In the genomic region with DNA sequence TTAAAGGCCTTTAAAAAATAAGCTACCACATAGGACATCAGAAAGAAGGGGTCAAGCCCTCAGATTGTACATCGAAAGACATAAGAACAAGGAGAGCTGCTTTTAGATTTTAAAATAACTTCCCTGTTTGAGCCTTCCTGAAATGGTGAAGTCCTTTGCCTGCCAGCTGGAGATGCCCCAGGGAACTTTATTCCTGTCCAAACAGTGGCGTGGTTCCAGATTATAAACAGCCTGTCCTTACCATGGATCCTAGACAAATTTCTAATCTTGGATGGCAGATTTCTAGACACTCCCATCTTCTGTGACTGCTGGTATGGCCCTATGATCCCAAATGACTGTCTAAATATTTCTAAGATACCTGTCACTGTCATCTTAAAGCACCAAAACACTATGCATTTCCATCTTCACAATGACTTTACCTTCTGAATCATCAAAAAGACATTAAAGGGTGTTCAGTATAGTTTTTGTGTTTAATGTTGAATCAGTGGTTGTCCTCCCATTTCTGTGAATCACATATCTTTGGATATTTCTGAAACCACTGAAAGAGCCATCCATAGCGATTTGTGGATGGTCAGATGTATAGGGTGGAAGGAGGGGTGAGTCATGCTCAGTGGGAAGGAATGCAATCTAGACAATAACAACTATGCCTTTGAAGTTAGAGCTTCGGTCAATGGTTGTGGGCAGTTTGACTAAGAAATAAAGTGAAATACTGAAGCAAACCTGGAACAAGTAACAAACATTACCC, we compare ENCODE assay signal across 11 cellular contexts. TPM values are rescaled to one million over a fixed set of nuclear protein-coding genes. Genes with fewer than 3 reads are reported as not detected.
A peak's percentile ranks its signal among the peaks of the same experiment; 100 is the strongest.
DNase-seq lines count a peak whose midpoint lies in the region; ATAC-seq and TF ChIP-seq lines count a peak whose summit lies in the region.
"Had no signal": no experiment of that assay in that cellular context is flagged by ENCODE, and none has a peak within 500 bp of the region (broad histone marks: within the 10 kb centered on the region; RNA-seq: fewer than 3 reads in every experiment).

No MANE protein-coding gene starts in this region.

- intact Hi-C loops in esophagus muscularis mucosa (cut with DNase I), result no loop called here

- H3K36me3 ChIP-seq in GM23248 (ENCODE audit: low read depth) (no peaks in the 10 kb centered on the region), esophagus muscularis mucosa (no peaks in the 10 kb centered on the region), muscle layer of colon (ENCODE audit: insufficient read depth, low read length) (no peaks in the 10 kb centered on the region)

- WGBS in GM23248 (ENCODE audit: low coverage in 1 of 2, low lambda C conversion rate in 2 of 2, missing lambda C conversion rate in 2 of 2), 2 experiments, result 36 to 42% methylated on average over 4 of the region's 4 CpGs
- WGBS in esophagus muscularis mucosa, result 36% methylated on average over 4 of the region's 4 CpGs

- H3K9ac ChIP-seq in GM23248 (no peak overlapping the region), muscle layer of colon (ENCODE audit: low read length) (no peak overlapping the region)

- no peak overlapping the region for H2AFZ ChIP-seq in GM23248

- no peak for TF ChIP-seq CTCF in esophagus muscularis mucosa (IDR thresholded peaks at IDR 0.05)

- no peaks in the 10 kb centered on the region for H3K9me3 ChIP-seq in GM23248 (ENCODE audit: low read depth)
- H3K9me3 ChIP-seq in esophagus muscularis mucosa, result no peaks in the 10 kb centered on the region
- no peaks in the 10 kb centered on the region for H3K9me3 ChIP-seq in muscle layer of colon (ENCODE audit: low read length)

- H3K27ac ChIP-seq in GM23248 (no peak overlapping the region), esophagus muscularis mucosa (replicated peaks in 1 of 4) (peak overlapping the region; percentile 60 to 76 (median 69)), muscle layer of colon (ENCODE audit: low read depth, low read length) (peak overlapping the region; percentile 37)

- ATAC-seq in GM18870 (IDR thresholded peaks at IDR 0.05; ENCODE audit: unreplicated experiment), result no peak
- ATAC-seq: sciatic nerve had no signal

- H3K4me3 ChIP-seq in GM23248, result no peak overlapping the region
- H3K4me3 ChIP-seq in esophagus muscularis mucosa, result no peak overlapping the region
- H3K4me3 ChIP-seq in muscle layer of colon (ENCODE audit: low read depth in 1 of 2, low read length in 2 of 2), result peak overlapping the region in 1 of 2 donors; percentile 13

- H3K4me1 ChIP-seq in GM23248 (ENCODE audit: insufficient read depth) (no peaks in the 10 kb centered on the region), esophagus muscularis mucosa (peaks cover 16 to 48% (median 38%) of the 10 kb centered on the region in 4 donors), muscle layer of colon (ENCODE audit: insufficient read depth, low read length) (peaks cover 53% of the 10 kb centered on the region)

- in situ Hi-C loops in GM23248 (cut with MboI), result no loop called here

- peaks cover 11% of the 10 kb centered on the region; the same call in 1 of the 2 replicates for H3F3A ChIP-seq in GM23248 (ENCODE audit: insufficient read depth)

- H4K20me1 ChIP-seq in GM23248 (ENCODE audit: insufficient read depth), result no peaks in the 10 kb centered on the region

- peak; percentile 24 for DNase-seq in GM23248
- DNase-seq in OCI-M1 (lab: John Stamatoyannopoulos, UW), result peak; percentile 6
- peak; percentile 42 for DNase-seq in esophagus muscularis mucosa (ENCODE audit: extremely low spot score)
- no peak for DNase-seq in DMS114 treated with DMSO at 0.1 percent for 48 hours (lab: John Stamatoyannopoulos, UW; ENCODE audit: unreplicated experiment)
- no peak for DNase-seq in COLO668 (lab: John Stamatoyannopoulos, UW; ENCODE audit: unreplicated experiment)
- no peak for DNase-seq in SKM-1 treated with dmso at 0.1 percent for 144 hours (lab: John Stamatoyannopoulos, UW; ENCODE audit: unreplicated experiment)
- DNase-seq: activated CD4-positive, alpha-beta T cell treated with anti-CD3 and anti-CD28 coated beads, Interleukin-2, amount 50 U/mL, for 4 hours; NCI-H1092 had no signal

- no peak for TF ChIP-seq EP300 in esophagus muscularis mucosa (IDR thresholded peaks at IDR 0.05)

- no peak overlapping the region for H3K4me2 ChIP-seq in GM23248 (ENCODE audit: unreplicated experiment)

- no peaks in the 10 kb centered on the region for H3K9me2 ChIP-seq in GM23248 (ENCODE audit: insufficient read depth)

- H3K27me3 ChIP-seq in GM23248 (replicated peaks; ENCODE audit: insufficient read depth) (peaks cover 35% of the 10 kb centered on the region), esophagus muscularis mucosa (no peaks in the 10 kb centered on the region), muscle layer of colon (ENCODE audit: control insufficient read depth in 1 of 2, insufficient read depth in 2 of 2, low read length in 2 of 2) (no peaks in the 10 kb centered on the region)

- no peaks in the 10 kb centered on the region for H3K79me2 ChIP-seq in GM23248 (ENCODE audit: insufficient read depth)

- TF ChIP-seq POLR2A in esophagus muscularis mucosa (IDR thresholded peaks at IDR 0.05; ENCODE audit: low read depth), result no peak

RNA-seq across cellular contexts. Expression of a gene that starts 23.2 kb away (rescaled TPM):
- total RNA-seq in GM23248 (2014; rRNA removed; shearing (Covaris generic)), result not detected in 2 replicates
- polyA plus RNA-seq in GM23248 (2016; fragmentation: Nextera tagmentation; extraction: Ambion mirVana), result not detected in 2 replicates
- total RNA-seq in esophagus muscularis mucosa, result 10 to 100 TPM in 2 of 4 donors, 1 to 10 TPM in 2; 5.3 to 13.7 (median 9.4) TPM

RNA-seq across cellular contexts. Expression of a gene that starts 36.9 kb away (rescaled TPM):
- not detected in 2 replicates for total RNA-seq in GM23248 (2014; rRNA removed; shearing (Covaris generic))
- polyA plus RNA-seq in GM23248 (2016; fragmentation: Nextera tagmentation; extraction: Ambion mirVana), result not detected in 2 replicates
- total RNA-seq in esophagus muscularis mucosa, result 1 to 10 TPM in 3 of 4 donors, under 1 TPM in 1; 0.83 to 2.3 (median 1.2) TPM

Comparison
In these comparisons a context has a peak if more than half of its experiments do, and no peak if none do; other contexts are left out.
1. DNase-seq: peak in GM23248 (single experiment), OCI-M1 (single experiment) and esophagus muscularis mucosa (single experiment); none in DMS114 treated with DMSO at 0.1 percent for 48 hours (single experiment), COLO668 (single experiment) and SKM-1 treated with dmso at 0.1 percent for 144 hours (single experiment).